In the genomic region with DNA sequence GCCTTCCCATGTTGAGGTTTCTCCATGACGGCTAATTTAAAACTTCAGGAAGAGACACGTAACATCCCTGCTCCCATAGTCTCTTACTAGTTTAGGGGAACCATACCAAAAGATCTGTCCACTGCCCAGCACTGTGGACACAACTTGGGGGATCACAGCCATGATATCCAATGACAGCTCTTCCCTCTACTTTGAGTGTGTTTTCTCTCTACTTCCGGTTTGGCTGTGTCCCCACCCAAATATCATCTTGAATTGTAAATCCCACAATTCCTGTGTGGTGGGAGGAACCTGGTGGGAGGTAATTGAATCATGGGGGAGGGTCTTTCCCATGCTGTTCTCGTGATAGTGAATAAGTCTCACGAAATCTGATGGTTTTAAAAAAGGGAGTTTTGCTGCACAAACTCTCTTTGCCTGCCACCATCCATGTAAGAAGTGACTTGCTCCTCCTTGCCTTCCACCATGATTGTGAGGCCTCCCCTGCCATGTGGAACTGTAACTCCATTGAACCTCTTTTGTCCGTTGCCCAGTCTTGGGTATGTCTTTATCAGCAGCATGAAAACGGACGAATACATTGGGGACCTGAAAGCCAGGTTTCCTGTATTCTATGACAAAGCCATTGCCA, we compare ENCODE assay signal across 1 cellular context.
TF ChIP-seq lines count a peak whose summit lies in the region.

No MANE protein-coding gene starts in this region.

TF ChIP-seq in neural cell, 6 proteins besides CTCF, POLR2A, EP300 and RAD21:
- TF ChIP-seq EZH2 (IDR thresholded peaks at IDR 0.05; ENCODE audit: borderline replicate concordance, insufficient read depth, low read length, poor library complexity, severe bottlenecking) (no peak), MXI1 (conservative IDR thresholded peaks at IDR 0.05; ENCODE audit: poor library complexity, severe bottlenecking) (no peak), SMC3 (conservative IDR thresholded peaks at IDR 0.05; ENCODE audit: poor library complexity) (no peak), POLR2AphosphoS5 (IDR thresholded peaks at IDR 0.05) (no peak), TAF1 (IDR thresholded peaks at IDR 0.05; ENCODE audit: low read depth) (no peak)
- TF ChIP-seq, protein P1, sequence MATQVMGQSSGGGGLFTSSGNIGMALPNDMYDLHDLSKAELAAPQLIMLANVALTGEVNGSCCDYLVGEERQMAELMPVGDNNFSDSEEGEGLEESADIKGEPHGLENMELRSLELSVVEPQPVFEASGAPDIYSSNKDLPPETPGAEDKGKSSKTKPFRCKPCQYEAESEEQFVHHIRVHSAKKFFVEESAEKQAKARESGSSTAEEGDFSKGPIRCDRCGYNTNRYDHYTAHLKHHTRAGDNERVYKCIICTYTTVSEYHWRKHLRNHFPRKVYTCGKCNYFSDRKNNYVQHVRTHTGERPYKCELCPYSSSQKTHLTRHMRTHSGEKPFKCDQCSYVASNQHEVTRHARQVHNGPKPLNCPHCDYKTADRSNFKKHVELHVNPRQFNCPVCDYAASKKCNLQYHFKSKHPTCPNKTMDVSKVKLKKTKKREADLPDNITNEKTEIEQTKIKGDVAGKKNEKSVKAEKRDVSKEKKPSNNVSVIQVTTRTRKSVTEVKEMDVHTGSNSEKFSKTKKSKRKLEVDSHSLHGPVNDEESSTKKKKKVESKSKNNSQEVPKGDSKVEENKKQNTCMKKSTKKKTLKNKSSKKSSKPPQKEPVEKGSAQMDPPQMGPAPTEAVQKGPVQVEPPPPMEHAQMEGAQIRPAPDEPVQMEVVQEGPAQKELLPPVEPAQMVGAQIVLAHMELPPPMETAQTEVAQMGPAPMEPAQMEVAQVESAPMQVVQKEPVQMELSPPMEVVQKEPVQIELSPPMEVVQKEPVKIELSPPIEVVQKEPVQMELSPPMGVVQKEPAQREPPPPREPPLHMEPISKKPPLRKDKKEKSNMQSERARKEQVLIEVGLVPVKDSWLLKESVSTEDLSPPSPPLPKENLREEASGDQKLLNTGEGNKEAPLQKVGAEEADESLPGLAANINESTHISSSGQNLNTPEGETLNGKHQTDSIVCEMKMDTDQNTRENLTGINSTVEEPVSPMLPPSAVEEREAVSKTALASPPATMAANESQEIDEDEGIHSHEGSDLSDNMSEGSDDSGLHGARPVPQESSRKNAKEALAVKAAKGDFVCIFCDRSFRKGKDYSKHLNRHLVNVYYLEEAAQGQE (IDR thresholded peaks at IDR 0.05; ENCODE audit: borderline replicate concordance), result no peak
